In the genomic region with DNA sequence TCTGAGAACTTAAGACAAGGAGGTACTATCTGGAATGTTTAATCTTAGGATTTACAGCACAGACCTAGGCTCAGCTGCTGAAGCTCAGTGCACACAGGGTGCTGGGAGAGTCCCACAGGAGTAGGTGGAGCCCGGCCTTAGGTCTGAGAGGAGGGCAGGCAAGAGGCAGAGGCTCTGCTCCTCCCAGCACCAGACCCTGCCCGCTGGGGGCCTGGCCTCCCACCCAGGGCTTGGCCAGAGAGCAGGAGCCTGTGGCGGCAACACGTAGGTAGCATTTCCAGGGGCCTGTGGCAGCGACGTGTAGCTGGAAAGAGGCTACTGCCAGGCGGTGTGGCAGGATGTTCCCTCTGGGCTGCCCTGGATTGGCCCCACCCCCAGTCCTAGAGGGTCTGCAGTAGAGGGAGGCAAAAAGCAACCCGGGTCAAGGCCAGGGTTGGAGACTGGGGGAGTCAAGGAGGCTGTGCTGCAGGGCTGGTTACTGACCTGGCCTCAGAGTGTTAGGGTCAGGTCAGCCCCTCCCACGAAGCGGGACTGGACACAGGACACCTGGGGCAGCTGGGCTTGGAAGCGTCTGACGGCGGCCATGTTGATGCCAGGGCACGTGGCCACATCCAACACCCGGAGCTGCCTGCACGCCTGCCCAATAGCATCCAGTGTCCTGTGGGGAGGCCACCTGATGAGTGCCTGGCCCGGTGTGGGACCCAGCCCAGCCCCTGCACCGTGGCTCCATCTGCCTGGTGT, we compare ENCODE assay signal across 16 cellular contexts. TPM values are rescaled to one million over a fixed set of nuclear protein-coding genes. Genes with fewer than 3 reads are reported as not detected.
DNase-seq lines count a peak whose midpoint lies in the region; ATAC-seq, FAIRE-seq and TF ChIP-seq lines count a peak whose summit lies in the region.
"Had no signal": no experiment of that assay in that cellular context is flagged by ENCODE, and none has a peak within 500 bp of the region (broad histone marks: within the 10 kb centered on the region; RNA-seq: fewer than 3 reads in every experiment).

No MANE protein-coding gene starts in this region.

- H3K9me3 Mint-ChIP-seq in stimulated activated naive B cell treated with anti-CD40 and anti-IgM and Interleukin-4, amounts not matched to agents 10 μg/mL and 1 μg/mL and 100 μg/mL, for 72 hours, result no peaks in the 10 kb centered on the region
- H3K9me3 Mint-ChIP-seq: activated T-cell treated with anti-CD3 and anti-CD28 coated beads, Interleukin-2, amount 50 U/mL, for 4 hours; neural crest cell; stimulated activated naive CD8-positive, alpha-beta T cell treated with anti-CD3 and anti-CD28 coated beads, Interleukin-15, amount 100 ng/mL, for 72 hours had no signal

- no peaks in the 10 kb centered on the region for H3K9me3 ChIP-seq in left ventricle myocardium inferior (replicated peaks)
- H3K9me3 ChIP-seq: uterus had no signal

- H3K36me3 Mint-ChIP-seq in stimulated activated naive B cell treated with anti-CD40 and anti-IgM and Interleukin-4, amounts not matched to agents 10 μg/mL and 1 μg/mL and 100 μg/mL, for 72 hours, result peaks cover 3 to 39% of the 10 kb centered on the region in 2 donors

- ATAC-seq in Right ventricle myocardium inferior, result no peak
- no peak for ATAC-seq in stimulated activated naive B cell treated with anti-CD40 and anti-IgM and Interleukin-4, amounts not matched to agents 10 μg/mL and 1 μg/mL and 100 μg/mL, for 72 hours (replicated peaks)
- no peak for ATAC-seq in GM19452 (IDR thresholded peaks at IDR 0.05; ENCODE audit: unreplicated experiment)
- ATAC-seq: activated T-cell treated with anti-CD3 and anti-CD28 coated beads, Interleukin-2, amount 50 U/mL, for 4 hours; stimulated activated naive CD8-positive, alpha-beta T cell treated with anti-CD3 and anti-CD28 coated beads, Interleukin-15, amount 100 ng/mL, for 72 hours had no signal

- peaks cover 0 to 3% of the 10 kb centered on the region in 2 donors for H3K4me1 Mint-ChIP-seq in stimulated activated naive B cell treated with anti-CD40 and anti-IgM and Interleukin-4, amounts not matched to agents 10 μg/mL and 1 μg/mL and 100 μg/mL, for 72 hours

- no peaks in the 10 kb centered on the region for H3K27me3 ChIP-seq in left ventricle myocardium inferior (ENCODE audit: low read depth)
- H3K27me3 ChIP-seq: uterus had no signal

- no peaks in the 10 kb centered on the region for H3K4me1 ChIP-seq in left ventricle myocardium inferior
- H3K4me1 ChIP-seq: uterus had no signal

- no peak overlapping the region for H3K4me3 ChIP-seq in left ventricle myocardium inferior
- H3K4me3 ChIP-seq: skin epidermis, uterus had no signal

- no peak for TF ChIP-seq CTCF in left ventricle myocardium inferior (IDR thresholded peaks at IDR 0.05; ENCODE audit: borderline replicate concordance)

- 0 out of 2 replicates have a peak, but pooled peaks have one; percentile 14 for TF ChIP-seq POLR2A in Raji (IDR thresholded peaks at IDR 0.05; ENCODE audit: insufficient read depth, low read depth, low read length)
- TF ChIP-seq POLR2A in H54 (IDR thresholded peaks at IDR 0.05; ENCODE audit: low read depth, low read length), result no peak

- H3K27me3 Mint-ChIP-seq in stimulated activated naive B cell treated with anti-CD40 and anti-IgM and Interleukin-4, amounts not matched to agents 10 μg/mL and 1 μg/mL and 100 μg/mL, for 72 hours, result no peaks in the 10 kb centered on the region
- H3K27me3 Mint-ChIP-seq: stimulated activated naive CD8-positive, alpha-beta T cell treated with anti-CD3 and anti-CD28 coated beads, Interleukin-15, amount 100 ng/mL, for 72 hours had no signal

- no peak overlapping the region for H3K27ac ChIP-seq in left ventricle myocardium inferior (replicated peaks)
- H3K27ac ChIP-seq: uterus had no signal

- FAIRE-seq in H54 (lab: Jason Lieb, UNC), result no peak

- H3K27ac Mint-ChIP-seq in stimulated activated naive B cell treated with anti-CD40 and anti-IgM and Interleukin-4, amounts not matched to agents 10 μg/mL and 1 μg/mL and 100 μg/mL, for 72 hours, result peak overlapping the region; percentile 81

- no peak overlapping the region for H3K4me3 Mint-ChIP-seq in stimulated activated naive B cell treated with anti-CD40 and anti-IgM and Interleukin-4, amounts not matched to agents 10 μg/mL and 1 μg/mL and 100 μg/mL, for 72 hours
- H3K4me3 Mint-ChIP-seq: activated T-cell treated with anti-CD3 and anti-CD28 coated beads, Interleukin-2, amount 50 U/mL, for 4 hours; stimulated activated naive CD8-positive, alpha-beta T cell treated with anti-CD3 and anti-CD28 coated beads, Interleukin-15, amount 100 ng/mL, for 72 hours had no signal

- intact Hi-C loops in Right ventricle myocardium inferior (cut with DNase I) (no loop called here), left ventricle myocardium inferior (cut with micrococcal nuclease) (no loop called here)

- H3K36me3 ChIP-seq in left ventricle myocardium inferior, result peaks cover 23% of the 10 kb centered on the region
- H3K36me3 ChIP-seq: uterus had no signal

- DNase-seq in Right ventricle myocardium inferior (ENCODE audit: missing footprints), result peak; percentile 50
- no peak for DNase-seq in left ventricle myocardium inferior
- peak; percentile 19 for DNase-seq in iPS-NIHi7 (ENCODE audit: extremely low spot score)
- no peak for DNase-seq in stimulated activated naive B cell treated with anti-CD40 and anti-IgM and Interleukin-4, amounts not matched to agents 10 μg/mL and 1 μg/mL and 100 μg/mL, for 72 hours
- DNase-seq in T-helper 2 cell, result no peak
- DNase-seq in H54 (ENCODE audit: insufficient read length, low spot score), result no peak
- DNase-seq: activated CD4-positive, alpha-beta T cell treated with anti-CD3 and anti-CD28 coated beads for 48 hours; activated T-cell treated with anti-CD3 and anti-CD28 coated beads, Interleukin-2, amount 50 U/mL, for 4 hours; NCI-H187; NCI-H526; stimulated activated naive CD8-positive, alpha-beta T cell treated with anti-CD3 and anti-CD28 coated beads, Interleukin-15, amount 100 ng/mL, for 72 hours; uterus had no signal

RNA-seq across cellular contexts. Expression of a gene that starts 8.4 kb away (rescaled TPM):
- 0.89 TPM for total RNA-seq in Right ventricle myocardium inferior
- total RNA-seq in left ventricle myocardium inferior, result 0.80 TPM

RNA-seq across cellular contexts. Expression of a gene that starts 15.3 kb away (rescaled TPM):
- 36.9 TPM for total RNA-seq in Right ventricle myocardium inferior
- total RNA-seq in left ventricle myocardium inferior, result 35.9 TPM

RNA-seq across cellular contexts. Expression of a gene that starts 17.4 kb away (rescaled TPM):
- 4.1 TPM for total RNA-seq in Right ventricle myocardium inferior
- total RNA-seq in left ventricle myocardium inferior, result 3.9 TPM
- total RNA-seq: activated T-cell treated with anti-CD3 and anti-CD28 coated beads, Interleukin-2, amount 50 U/mL, for 4 hours had no signal

RNA-seq across cellular contexts. Expression of a gene that starts 19.6 kb away (rescaled TPM):
- total RNA-seq in Right ventricle myocardium inferior, result 12.5 TPM
- total RNA-seq in left ventricle myocardium inferior, result 11.5 TPM

RNA-seq across cellular contexts. Expression of a gene that starts 23.5 kb away (rescaled TPM):
- total RNA-seq in Right ventricle myocardium inferior, result 9.8 TPM
- 14.2 TPM for total RNA-seq in left ventricle myocardium inferior

Comparison
In these comparisons a context has a peak if more than half of its experiments do, and no peak if none do; other contexts are left out.
1. DNase-seq: peak in Right ventricle myocardium inferior (single experiment) and iPS-NIHi7 (single experiment); none in left ventricle myocardium inferior (single experiment), stimulated activated naive B cell treated with anti-CD40 and anti-IgM and Interleukin-4, amounts not matched to agents 10 μg/mL and 1 μg/mL and 100 μg/mL, for 72 hours (single experiment), T-helper 2 cell (0 of 5) and H54 (single experiment).